21 cellular contexts compared by ENCODE assay signal in the genomic region with DNA sequence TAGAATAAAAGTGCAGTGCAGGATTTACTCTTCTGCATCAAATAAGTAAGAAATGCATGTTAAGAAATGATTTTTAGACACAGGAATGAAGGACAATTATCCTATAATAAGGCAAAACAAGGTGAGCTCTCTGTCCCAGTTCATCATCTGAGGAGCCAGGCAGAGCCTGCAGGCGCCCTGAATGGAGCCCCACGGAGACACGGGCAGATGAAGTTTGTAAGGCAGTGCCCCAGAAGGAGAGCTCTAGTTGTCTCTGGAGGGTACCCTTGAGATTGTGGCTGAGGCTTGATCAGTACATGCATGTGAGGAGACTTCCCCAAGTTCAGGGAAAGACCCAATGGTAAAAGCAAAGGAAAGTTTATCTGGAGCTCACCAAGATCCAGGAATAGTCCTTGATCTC. TPM values are rescaled to one million over a fixed set of nuclear protein-coding genes. Genes with fewer than 3 reads are reported as not detected.
"Had no signal": no experiment of that assay in that cellular context is flagged by ENCODE, and none has a peak within 500 bp of the region (broad histone marks: within the 10 kb centered on the region; RNA-seq: fewer than 3 reads in every experiment).

No MANE protein-coding gene starts in this region.

- ATAC-seq: body of pancreas; left ventricle myocardium superior; mucosa of descending colon; stimulated activated memory B cell treated with anti-CD40 and anti-IgM and Interleukin-4, amounts not matched to agents 10 μg/mL and 1 μg/mL and 100 μg/mL, for 72 hours had no signal

- H3K4me3 Mint-ChIP-seq: activated CD4-positive, alpha-beta memory T cell treated with anti-CD3 and anti-CD28 coated beads, Interleukin-2, amount 10 ng/mL, durations not matched to agents 7 days and 5 days; memory B cell; nephron; stimulated activated memory B cell treated with anti-CD40 and anti-IgM and Interleukin-4, amounts not matched to agents 10 μg/mL and 1 μg/mL and 100 μg/mL, for 72 hours had no signal

- H3K27ac Mint-ChIP-seq: memory B cell; nephron; progenitor cell of endocrine pancreas; stimulated activated memory B cell treated with anti-CD40 and anti-IgM and Interleukin-4, amounts not matched to agents 10 μg/mL and 1 μg/mL and 100 μg/mL, for 72 hours had no signal

- H3K27me3 Mint-ChIP-seq: activated CD4-positive, alpha-beta memory T cell treated with anti-CD3 and anti-CD28 coated beads, Interleukin-2, amount 10 ng/mL, durations not matched to agents 7 days and 5 days had no signal

- DNase-seq: activated CD4-positive, alpha-beta memory T cell treated with anti-CD3 and anti-CD28 coated beads, Interleukin-2, amount 10 ng/mL, durations not matched to agents 7 days and 5 days; activated gamma-delta T cell treated with Interleukin-2 at 50 U/mL for 16 hours; amygdala; body of pancreas; central memory CD4-positive, alpha-beta T cell; effector CD8-positive, alpha-beta T cell; esophagus squamous epithelium; hippocampal formation; left ventricle myocardium superior; mucosa of descending colon; nucleus accumbens; SHP77 treated with DMSO at 0.1 percent for 48 hours; stimulated activated CD4-positive, alpha-beta T cell treated with anti-CD3 and anti-CD28 coated beads, Interleukin-2, amount 100 ng/mL, for 48 hours; tibial artery; uterus had no signal

- H3K9me3 ChIP-seq: body of pancreas, esophagus squamous epithelium, right atrium auricular region, tibial artery, uterus had no signal

- H3K9me3 Mint-ChIP-seq: activated CD4-positive, alpha-beta memory T cell treated with anti-CD3 and anti-CD28 coated beads, Interleukin-2, amount 10 ng/mL, durations not matched to agents 7 days and 5 days; memory B cell; nephron; stimulated activated memory B cell treated with anti-CD40 and anti-IgM and Interleukin-4, amounts not matched to agents 10 μg/mL and 1 μg/mL and 100 μg/mL, for 72 hours had no signal

- H3K36me3 Mint-ChIP-seq: memory B cell; stimulated activated memory B cell treated with anti-CD40 and anti-IgM and Interleukin-4, amounts not matched to agents 10 μg/mL and 1 μg/mL and 100 μg/mL, for 72 hours had no signal

RNA-seq across cellular contexts. Expression of gene ATP10A, which starts 50.3 kb away (rescaled TPM):
- total RNA-seq: endothelial cell of umbilical vein had no signal
- polyA plus RNA-seq: endothelial cell of umbilical vein had no signal
